In the genomic region with DNA sequence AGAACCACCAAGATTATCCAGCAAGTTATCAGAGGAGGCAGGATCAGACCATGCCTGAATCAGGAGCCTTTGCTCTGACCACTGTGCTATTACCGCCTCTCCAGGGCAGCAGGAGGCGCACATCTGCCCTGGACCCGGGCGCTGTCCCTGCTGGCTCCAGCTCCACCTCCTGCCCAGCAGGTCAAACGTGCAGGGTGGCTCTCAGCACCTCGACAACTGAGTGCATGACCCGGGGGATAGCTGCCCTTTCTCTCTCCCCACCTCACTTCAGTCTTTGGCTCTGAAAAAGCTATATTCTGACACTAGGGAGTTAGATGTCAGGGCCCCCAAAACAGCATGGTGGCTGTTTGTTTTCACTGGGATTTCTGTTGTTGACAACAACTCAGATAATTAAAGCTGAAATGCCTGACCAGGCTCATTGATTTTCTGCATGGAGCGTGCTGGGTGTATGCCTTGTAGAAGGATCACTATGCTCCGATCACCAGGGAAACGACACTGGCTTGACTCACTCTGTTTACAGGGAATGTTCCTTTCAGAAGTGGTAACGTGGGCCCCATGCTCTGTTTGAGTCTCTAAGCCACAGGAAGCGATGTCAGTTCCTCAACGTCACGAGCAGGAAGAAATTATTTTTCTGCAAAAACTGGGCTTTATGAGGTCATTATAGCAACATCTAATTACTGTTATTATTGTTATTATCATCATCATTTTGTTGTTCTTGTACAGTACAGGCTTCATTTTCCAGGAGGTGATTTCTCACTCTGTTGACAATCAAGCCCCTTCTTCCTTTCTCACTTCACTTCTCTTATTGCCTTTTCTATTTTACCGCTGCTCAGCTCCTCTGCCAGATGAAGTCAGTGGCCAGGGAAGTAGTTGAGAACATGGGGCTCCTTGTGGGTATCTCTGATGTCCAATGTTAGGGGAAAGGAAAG, we compare ENCODE assay signal across 1 cellular context.
TF ChIP-seq lines count a peak whose summit lies in the region.

No MANE protein-coding gene starts in this region.

TF ChIP-seq in HepG2, 621 proteins besides CTCF, POLR2A, EP300 and RAD21 (continued from another document and continues in another):
- TF ChIP-seq, protein P1, sequence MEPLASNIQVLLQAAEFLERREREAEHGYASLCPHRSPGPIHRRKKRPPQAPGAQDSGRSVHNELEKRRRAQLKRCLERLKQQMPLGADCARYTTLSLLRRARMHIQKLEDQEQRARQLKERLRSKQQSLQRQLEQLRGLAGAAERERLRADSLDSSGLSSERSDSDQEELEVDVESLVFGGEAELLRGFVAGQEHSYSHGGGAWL (CRISPR knock-in tag; IDR thresholded peaks at IDR 0.05): 0 out of 2 replicates have a peak, but pooled peaks have one; percentile 31
- TF ChIP-seq PHF8 (CRISPR knock-in tag; IDR thresholded peaks at IDR 0.05): no peak
- TF ChIP-seq ZFP90 (CRISPR knock-in tag; IDR thresholded peaks at IDR 0.05; ENCODE audit: borderline replicate concordance): no peak
- no peak; the same call in 1 of the 2 replicates for TF ChIP-seq CBX5 (CRISPR knock-in tag; IDR thresholded peaks at IDR 0.05; ENCODE audit: borderline replicate concordance)
- TF ChIP-seq U2AF1 (optimal IDR thresholded peaks at IDR 0.05; ENCODE audit: low read depth, low read length): no peak
- TF ChIP-seq RORA (CRISPR knock-in tag; IDR thresholded peaks at IDR 0.05): no peak
- TF ChIP-seq, protein P2, sequence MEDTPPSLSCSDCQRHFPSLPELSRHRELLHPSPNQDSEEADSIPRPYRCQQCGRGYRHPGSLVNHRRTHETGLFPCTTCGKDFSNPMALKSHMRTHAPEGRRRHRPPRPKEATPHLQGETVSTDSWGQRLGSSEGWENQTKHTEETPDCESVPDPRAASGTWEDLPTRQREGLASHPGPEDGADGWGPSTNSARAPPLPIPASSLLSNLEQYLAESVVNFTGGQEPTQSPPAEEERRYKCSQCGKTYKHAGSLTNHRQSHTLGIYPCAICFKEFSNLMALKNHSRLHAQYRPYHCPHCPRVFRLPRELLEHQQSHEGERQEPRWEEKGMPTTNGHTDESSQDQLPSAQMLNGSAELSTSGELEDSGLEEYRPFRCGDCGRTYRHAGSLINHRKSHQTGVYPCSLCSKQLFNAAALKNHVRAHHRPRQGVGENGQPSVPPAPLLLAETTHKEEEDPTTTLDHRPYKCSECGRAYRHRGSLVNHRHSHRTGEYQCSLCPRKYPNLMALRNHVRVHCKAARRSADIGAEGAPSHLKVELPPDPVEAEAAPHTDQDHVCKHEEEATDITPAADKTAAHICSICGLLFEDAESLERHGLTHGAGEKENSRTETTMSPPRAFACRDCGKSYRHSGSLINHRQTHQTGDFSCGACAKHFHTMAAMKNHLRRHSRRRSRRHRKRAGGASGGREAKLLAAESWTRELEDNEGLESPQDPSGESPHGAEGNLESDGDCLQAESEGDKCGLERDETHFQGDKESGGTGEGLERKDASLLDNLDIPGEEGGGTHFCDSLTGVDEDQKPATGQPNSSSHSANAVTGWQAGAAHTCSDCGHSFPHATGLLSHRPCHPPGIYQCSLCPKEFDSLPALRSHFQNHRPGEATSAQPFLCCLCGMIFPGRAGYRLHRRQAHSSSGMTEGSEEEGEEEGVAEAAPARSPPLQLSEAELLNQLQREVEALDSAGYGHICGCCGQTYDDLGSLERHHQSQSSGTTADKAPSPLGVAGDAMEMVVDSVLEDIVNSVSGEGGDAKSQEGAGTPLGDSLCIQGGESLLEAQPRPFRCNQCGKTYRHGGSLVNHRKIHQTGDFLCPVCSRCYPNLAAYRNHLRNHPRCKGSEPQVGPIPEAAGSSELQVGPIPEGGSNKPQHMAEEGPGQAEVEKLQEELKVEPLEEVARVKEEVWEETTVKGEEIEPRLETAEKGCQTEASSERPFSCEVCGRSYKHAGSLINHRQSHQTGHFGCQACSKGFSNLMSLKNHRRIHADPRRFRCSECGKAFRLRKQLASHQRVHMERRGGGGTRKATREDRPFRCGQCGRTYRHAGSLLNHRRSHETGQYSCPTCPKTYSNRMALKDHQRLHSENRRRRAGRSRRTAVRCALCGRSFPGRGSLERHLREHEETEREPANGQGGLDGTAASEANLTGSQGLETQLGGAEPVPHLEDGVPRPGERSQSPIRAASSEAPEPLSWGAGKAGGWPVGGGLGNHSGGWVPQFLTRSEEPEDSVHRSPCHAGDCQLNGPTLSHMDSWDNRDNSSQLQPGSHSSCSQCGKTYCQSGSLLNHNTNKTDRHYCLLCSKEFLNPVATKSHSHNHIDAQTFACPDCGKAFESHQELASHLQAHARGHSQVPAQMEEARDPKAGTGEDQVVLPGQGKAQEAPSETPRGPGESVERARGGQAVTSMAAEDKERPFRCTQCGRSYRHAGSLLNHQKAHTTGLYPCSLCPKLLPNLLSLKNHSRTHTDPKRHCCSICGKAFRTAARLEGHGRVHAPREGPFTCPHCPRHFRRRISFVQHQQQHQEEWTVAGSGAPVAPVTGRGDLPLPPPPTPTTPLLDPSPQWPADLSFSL (CRISPR knock-in tag; IDR thresholded peaks at IDR 0.05): no peak
- TF ChIP-seq, protein P3, sequence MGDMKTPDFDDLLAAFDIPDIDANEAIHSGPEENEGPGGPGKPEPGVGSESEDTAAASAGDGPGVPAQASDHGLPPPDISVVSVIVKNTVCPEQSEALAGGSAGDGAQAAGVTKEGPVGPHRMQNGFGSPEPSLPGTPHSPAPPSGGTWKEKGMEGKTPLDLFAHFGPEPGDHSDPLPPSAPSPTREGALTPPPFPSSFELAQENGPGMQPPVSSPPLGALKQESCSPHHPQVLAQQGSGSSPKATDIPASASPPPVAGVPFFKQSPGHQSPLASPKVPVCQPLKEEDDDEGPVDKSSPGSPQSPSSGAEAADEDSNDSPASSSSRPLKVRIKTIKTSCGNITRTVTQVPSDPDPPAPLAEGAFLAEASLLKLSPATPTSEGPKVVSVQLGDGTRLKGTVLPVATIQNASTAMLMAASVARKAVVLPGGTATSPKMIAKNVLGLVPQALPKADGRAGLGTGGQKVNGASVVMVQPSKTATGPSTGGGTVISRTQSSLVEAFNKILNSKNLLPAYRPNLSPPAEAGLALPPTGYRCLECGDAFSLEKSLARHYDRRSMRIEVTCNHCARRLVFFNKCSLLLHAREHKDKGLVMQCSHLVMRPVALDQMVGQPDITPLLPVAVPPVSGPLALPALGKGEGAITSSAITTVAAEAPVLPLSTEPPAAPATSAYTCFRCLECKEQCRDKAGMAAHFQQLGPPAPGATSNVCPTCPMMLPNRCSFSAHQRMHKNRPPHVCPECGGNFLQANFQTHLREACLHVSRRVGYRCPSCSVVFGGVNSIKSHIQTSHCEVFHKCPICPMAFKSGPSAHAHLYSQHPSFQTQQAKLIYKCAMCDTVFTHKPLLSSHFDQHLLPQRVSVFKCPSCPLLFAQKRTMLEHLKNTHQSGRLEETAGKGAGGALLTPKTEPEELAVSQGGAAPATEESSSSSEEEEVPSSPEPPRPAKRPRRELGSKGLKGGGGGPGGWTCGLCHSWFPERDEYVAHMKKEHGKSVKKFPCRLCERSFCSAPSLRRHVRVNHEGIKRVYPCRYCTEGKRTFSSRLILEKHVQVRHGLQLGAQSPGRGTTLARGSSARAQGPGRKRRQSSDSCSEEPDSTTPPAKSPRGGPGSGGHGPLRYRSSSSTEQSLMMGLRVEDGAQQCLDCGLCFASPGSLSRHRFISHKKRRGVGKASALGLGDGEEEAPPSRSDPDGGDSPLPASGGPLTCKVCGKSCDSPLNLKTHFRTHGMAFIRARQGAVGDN (CRISPR knock-in tag; IDR thresholded peaks at IDR 0.05): peak; percentile 93
- TF ChIP-seq SP5 (CRISPR knock-in tag; IDR thresholded peaks at IDR 0.05; ENCODE audit: borderline replicate concordance, low read depth): peak; percentile 90
- TF ChIP-seq ZNF788 (CRISPR knock-in tag; IDR thresholded peaks at IDR 0.05; ENCODE audit: borderline replicate concordance): peak; percentile 87; the same call in 1 of the 2 replicates
- TF ChIP-seq, protein P4, sequence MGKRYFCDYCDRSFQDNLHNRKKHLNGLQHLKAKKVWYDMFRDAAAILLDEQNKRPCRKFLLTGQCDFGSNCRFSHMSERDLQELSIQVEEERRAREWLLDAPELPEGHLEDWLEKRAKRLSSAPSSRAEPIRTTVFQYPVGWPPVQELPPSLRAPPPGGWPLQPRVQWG (CRISPR knock-in tag; IDR thresholded peaks at IDR 0.05; ENCODE audit: borderline replicate concordance, low read depth): no peak
- no peak for TF ChIP-seq ARHGAP35 (CRISPR knock-in tag; IDR thresholded peaks at IDR 0.05; ENCODE audit: borderline replicate concordance)
- 0 out of 2 replicates have a peak, but pooled peaks have one; percentile 45 for TF ChIP-seq MAZ (IDR thresholded peaks at IDR 0.05; ENCODE audit: borderline replicate concordance, low read depth, low read length)
- peak; percentile 75; the same call in 1 of the 2 replicates for TF ChIP-seq MAZ (CRISPR knock-in tag; IDR thresholded peaks at IDR 0.05; ENCODE audit: low read depth)
- TF ChIP-seq ZNF33A (CRISPR knock-in tag; IDR thresholded peaks at IDR 0.05; ENCODE audit: borderline replicate concordance): no peak
- no peak for TF ChIP-seq MTF2 (CRISPR knock-in tag; IDR thresholded peaks at IDR 0.05; ENCODE audit: borderline replicate concordance)
- TF ChIP-seq ZNF672 (CRISPR knock-in tag; IDR thresholded peaks at IDR 0.05): no peak
- TF ChIP-seq, protein P5, sequence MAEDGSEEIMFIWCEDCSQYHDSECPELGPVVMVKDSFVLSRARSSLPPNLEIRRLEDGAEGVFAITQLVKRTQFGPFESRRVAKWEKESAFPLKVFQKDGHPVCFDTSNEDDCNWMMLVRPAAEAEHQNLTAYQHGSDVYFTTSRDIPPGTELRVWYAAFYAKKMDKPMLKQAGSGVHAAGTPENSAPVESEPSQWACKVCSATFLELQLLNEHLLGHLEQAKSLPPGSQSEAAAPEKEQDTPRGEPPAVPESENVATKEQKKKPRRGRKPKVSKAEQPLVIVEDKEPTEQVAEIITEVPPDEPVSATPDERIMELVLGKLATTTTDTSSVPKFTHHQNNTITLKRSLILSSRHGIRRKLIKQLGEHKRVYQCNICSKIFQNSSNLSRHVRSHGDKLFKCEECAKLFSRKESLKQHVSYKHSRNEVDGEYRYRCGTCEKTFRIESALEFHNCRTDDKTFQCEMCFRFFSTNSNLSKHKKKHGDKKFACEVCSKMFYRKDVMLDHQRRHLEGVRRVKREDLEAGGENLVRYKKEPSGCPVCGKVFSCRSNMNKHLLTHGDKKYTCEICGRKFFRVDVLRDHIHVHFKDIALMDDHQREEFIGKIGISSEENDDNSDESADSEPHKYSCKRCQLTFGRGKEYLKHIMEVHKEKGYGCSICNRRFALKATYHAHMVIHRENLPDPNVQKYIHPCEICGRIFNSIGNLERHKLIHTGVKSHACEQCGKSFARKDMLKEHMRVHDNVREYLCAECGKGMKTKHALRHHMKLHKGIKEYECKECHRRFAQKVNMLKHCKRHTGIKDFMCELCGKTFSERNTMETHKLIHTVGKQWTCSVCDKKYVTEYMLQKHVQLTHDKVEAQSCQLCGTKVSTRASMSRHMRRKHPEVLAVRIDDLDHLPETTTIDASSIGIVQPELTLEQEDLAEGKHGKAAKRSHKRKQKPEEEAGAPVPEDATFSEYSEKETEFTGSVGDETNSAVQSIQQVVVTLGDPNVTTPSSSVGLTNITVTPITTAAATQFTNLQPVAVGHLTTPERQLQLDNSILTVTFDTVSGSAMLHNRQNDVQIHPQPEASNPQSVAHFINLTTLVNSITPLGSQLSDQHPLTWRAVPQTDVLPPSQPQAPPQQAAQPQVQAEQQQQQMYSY (CRISPR knock-in tag; IDR thresholded peaks at IDR 0.05): no peak
- TF ChIP-seq, protein P6, sequence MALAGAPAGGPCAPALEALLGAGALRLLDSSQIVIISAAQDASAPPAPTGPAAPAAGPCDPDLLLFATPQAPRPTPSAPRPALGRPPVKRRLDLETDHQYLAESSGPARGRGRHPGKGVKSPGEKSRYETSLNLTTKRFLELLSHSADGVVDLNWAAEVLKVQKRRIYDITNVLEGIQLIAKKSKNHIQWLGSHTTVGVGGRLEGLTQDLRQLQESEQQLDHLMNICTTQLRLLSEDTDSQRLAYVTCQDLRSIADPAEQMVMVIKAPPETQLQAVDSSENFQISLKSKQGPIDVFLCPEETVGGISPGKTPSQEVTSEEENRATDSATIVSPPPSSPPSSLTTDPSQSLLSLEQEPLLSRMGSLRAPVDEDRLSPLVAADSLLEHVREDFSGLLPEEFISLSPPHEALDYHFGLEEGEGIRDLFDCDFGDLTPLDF (CRISPR knock-in tag; IDR thresholded peaks at IDR 0.05): no peak
- TF ChIP-seq, protein P7, sequence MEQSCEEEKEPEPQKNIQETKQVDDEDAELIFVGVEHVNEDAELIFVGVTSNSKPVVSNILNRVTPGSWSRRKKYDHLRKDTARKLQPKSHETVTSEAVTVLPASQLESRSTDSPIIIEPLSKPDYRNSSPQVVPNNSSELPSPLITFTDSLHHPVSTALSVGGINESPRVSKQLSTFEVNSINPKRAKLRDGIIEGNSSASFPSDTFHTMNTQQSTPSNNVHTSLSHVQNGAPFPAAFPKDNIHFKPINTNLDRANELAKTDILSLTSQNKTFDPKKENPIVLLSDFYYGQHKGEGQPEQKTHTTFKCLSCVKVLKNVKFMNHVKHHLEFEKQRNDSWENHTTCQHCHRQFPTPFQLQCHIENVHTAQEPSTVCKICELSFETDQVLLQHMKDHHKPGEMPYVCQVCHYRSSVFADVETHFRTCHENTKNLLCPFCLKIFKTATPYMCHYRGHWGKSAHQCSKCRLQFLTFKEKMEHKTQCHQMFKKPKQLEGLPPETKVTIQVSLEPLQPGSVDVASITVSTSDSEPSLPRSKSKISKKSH (CRISPR knock-in tag; IDR thresholded peaks at IDR 0.05; ENCODE audit: borderline replicate concordance): 0 out of 2 replicates have a peak, but pooled peaks have one; percentile 71
- TF ChIP-seq ZNF703 (CRISPR knock-in tag; IDR thresholded peaks at IDR 0.05; ENCODE audit: borderline replicate concordance): no peak
- no peak; the same call in 1 of the 2 replicates for TF ChIP-seq ZNF3 (CRISPR knock-in tag; IDR thresholded peaks at IDR 0.05)
- TF ChIP-seq ELF3 (CRISPR knock-in tag; IDR thresholded peaks at IDR 0.05): peak; percentile 82
- peak in 1 of 2 experiments; percentile 21; a peak in 2 of 4 replicates for TF ChIP-seq KLF16 (CRISPR knock-in tag; IDR thresholded peaks at IDR 0.05)
- TF ChIP-seq ASH2L (IDR thresholded peaks at IDR 0.05; ENCODE audit: insufficient read length, low read depth, low read length): peak; percentile 77
- TF ChIP-seq ZFX (CRISPR knock-in tag; IDR thresholded peaks at IDR 0.05; ENCODE audit: low read depth): peak; percentile 45; the same call in 1 of the 2 replicates
- TF ChIP-seq HNF4A (CRISPR knock-in tag; IDR thresholded peaks at IDR 0.05): peak; percentile 30; the same call in 1 of the 2 replicates
- TF ChIP-seq ZFP82 (CRISPR knock-in tag; IDR thresholded peaks at IDR 0.05; ENCODE audit: borderline replicate concordance): no peak
- TF ChIP-seq SMAD1 (CRISPR knock-in tag; IDR thresholded peaks at IDR 0.05; ENCODE audit: borderline replicate concordance, low read depth): no peak; the same call in 1 of the 2 replicates
- no peak for TF ChIP-seq ATM (IDR thresholded peaks at IDR 0.05; ENCODE audit: borderline replicate concordance)
- TF ChIP-seq, protein P8, sequence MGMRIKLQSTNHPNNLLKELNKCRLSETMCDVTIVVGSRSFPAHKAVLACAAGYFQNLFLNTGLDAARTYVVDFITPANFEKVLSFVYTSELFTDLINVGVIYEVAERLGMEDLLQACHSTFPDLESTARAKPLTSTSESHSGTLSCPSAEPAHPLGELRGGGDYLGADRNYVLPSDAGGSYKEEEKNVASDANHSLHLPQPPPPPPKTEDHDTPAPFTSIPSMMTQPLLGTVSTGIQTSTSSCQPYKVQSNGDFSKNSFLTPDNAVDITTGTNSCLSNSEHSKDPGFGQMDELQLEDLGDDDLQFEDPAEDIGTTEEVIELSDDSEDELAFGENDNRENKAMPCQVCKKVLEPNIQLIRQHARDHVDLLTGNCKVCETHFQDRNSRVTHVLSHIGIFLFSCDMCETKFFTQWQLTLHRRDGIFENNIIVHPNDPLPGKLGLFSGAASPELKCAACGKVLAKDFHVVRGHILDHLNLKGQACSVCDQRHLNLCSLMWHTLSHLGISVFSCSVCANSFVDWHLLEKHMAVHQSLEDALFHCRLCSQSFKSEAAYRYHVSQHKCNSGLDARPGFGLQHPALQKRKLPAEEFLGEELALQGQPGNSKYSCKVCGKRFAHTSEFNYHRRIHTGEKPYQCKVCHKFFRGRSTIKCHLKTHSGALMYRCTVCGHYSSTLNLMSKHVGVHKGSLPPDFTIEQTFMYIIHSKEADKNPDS (CRISPR knock-in tag; IDR thresholded peaks at IDR 0.05): no peak
- TF ChIP-seq ZNF557 (CRISPR knock-in tag; IDR thresholded peaks at IDR 0.05): no peak
